ENCODE assay signal across 34 cellular contexts in genomic region chr10:85971494-85971893, GRCh38.
"Had no signal": no experiment of that assay in that cellular context is flagged by ENCODE, and none has a peak within 500 bp of the region (broad histone marks: within the 10 kb centered on the region; RNA-seq: fewer than 3 reads in every experiment).

No MANE protein-coding gene starts in this region.

- H3K4me3 ChIP-seq: MG63 had no signal

- H3K36me3 ChIP-seq: MG63 had no signal

- DNase-seq: Karpas-422, Kasumi-1, MG63, MM.1S, MV-4-11, NCI-H1048, NCI-H1092, NCI-H1092 treated with DMSO at 0.1 percent for 48 hours, NCI-H1105, NCI-H1105 treated with DMSO at 0.1 percent for 48 hours, NCI-H1417, NCI-H1417 treated with DMSO at 0.1 percent for 48 hours, NCI-H1436, NCI-H1436 treated with DMSO at 0.1 percent for 48 hours, NCI-H146, NCI-H1694, NCI-H1694 treated with DMSO at 0.1 percent for 48 hours, NCI-H187, NCI-H187 treated with DMSO at 0.1 percent for 48 hours, NCI-H1930, NCI-H2029, NCI-H2029 treated with DMSO at 0.1 percent for 48 hours, NCI-H2081, NCI-H2081 treated with DMSO at 0.1 percent for 48 hours, NCI-H2107, NCI-H2171, NCI-H2171 treated with DMSO at 0.1 percent for 48 hours, NCI-H2227 treated with DMSO at 0.1 percent for 48 hours, NCI-H226, NCI-H345, NCI-H446, NCI-H446 treated with DMSO at 0.1 percent for 48 hours, NCI-H510A, NCI-H510A treated with DMSO at 0.1 percent for 48 hours had no signal
